10 cellular contexts compared by ENCODE assay signal in the genomic region with DNA sequence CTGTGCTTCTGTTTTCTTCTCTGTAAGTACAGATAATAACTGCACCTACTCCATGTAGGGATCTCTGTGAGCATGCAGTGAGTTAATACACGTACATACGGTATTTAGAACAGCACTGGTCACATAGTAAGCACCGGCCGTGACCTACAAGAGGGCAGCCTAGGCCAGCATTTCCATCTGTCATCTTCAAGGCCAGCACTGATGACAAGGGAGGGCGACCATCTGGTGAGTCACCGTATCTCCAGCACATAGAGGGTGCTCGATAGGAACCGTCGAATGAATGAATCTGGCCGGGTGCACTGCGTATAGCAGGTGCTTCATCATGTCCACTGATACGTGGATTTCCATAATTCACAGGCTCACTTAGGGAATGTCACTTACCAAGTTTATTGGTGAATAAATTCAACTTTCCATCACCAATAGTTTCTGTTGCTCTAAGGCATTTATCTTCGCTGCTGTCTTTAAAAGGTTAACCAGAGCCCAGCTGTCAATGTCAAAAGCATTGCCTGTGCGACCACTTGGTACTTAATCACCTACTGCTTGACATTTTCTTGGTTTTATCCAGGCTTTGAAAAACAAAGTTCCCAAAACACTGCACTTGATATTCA. TPM values are rescaled to one million over a fixed set of nuclear protein-coding genes. Genes with fewer than 3 reads are reported as not detected.
DNase-seq lines count a peak whose midpoint lies in the region; ATAC-seq, FAIRE-seq and TF ChIP-seq lines count a peak whose summit lies in the region.
"Had no signal": no experiment of that assay in that cellular context is flagged by ENCODE, and none has a peak within 500 bp of the region (broad histone marks: within the 10 kb centered on the region; RNA-seq: fewer than 3 reads in every experiment).

No MANE protein-coding gene starts in this region.

- H3K27ac Mint-ChIP-seq in stimulated activated naive CD8-positive, alpha-beta T cell treated with anti-CD3 and anti-CD28 coated beads, Interleukin-15, amount 100 ng/mL, for 72 hours: no peak overlapping the region
- H3K27ac Mint-ChIP-seq: CD8-positive, alpha-beta T cell had no signal

- H3K18ac ChIP-seq in H1 (ENCODE audit: extremely low read depth, low read length): no peak overlapping the region

- TF ChIP-seq CTCF in H1 (IDR thresholded peaks at IDR 0.05; ENCODE audit: control extremely low read depth in 1 of 3, insufficient read depth in 1 of 3, low read depth in 1 of 3, low read length in 3 of 3): no peak
- TF ChIP-seq CTCF in PC-9 (conservative IDR thresholded peaks at IDR 0.05): no peak

- no peaks in the 10 kb centered on the region for H3K9me3 Mint-ChIP-seq in stimulated activated naive CD8-positive, alpha-beta T cell treated with anti-CD3 and anti-CD28 coated beads, Interleukin-15, amount 100 ng/mL, for 72 hours
- H3K9me3 Mint-ChIP-seq: CD8-positive, alpha-beta T cell had no signal

- WGBS in H1 (ENCODE audit: extremely low coverage in 1 of 2, insufficient coverage in 1 of 2, insufficient read length in 1 of 2, insufficient replicate concordance in 2 of 2, low coverage in 1 of 2, low lambda C conversion rate in 2 of 2, missing lambda C conversion rate in 1 of 2), 2 experiments: 89% methylated on average over 14 of the region's 14 CpGs; no CpG with 5 or more reads in 1 of the 2 experiments
- WGBS in aorta, 2 donors: 5 to 8% methylated on average over 14 of the region's 14 CpGs

- no peak overlapping the region for H2BK15ac ChIP-seq in H1 (ENCODE audit: low read length)

- TF ChIP-seq RAD21 in H1 (IDR thresholded peaks at IDR 0.05 in 1 of 2, conservative IDR thresholded peaks at IDR 0.05 in 1 of 2; ENCODE audit: low read depth in 2 of 2, low read length in 2 of 2): no peak

- H2BK5ac ChIP-seq in H1 (ENCODE audit: low read depth, low read length): no peak overlapping the region

- no TSS peak for BruUV-seq in PC-9 (replicated peaks; lab: Mats Ljungman, UMichigan)

- ATAC-seq in stimulated activated naive CD8-positive, alpha-beta T cell treated with anti-CD3 and anti-CD28 coated beads, Interleukin-15, Interleukin-2, amounts not matched to agents 100 U/mL and 50 U/mL, for 24 hours: peak; percentile 48
- no peak for ATAC-seq in stimulated activated naive CD8-positive, alpha-beta T cell treated with anti-CD3 and anti-CD28 coated beads, Interleukin-15, amount 100 ng/mL, for 72 hours
- peak; percentile 37 for ATAC-seq in aorta (ENCODE audit: low FRiP score)
- ATAC-seq: CD8-positive, alpha-beta T cell had no signal

- H3K9me2 ChIP-seq in PC-9 (ENCODE audit: insufficient read depth): no peaks in the 10 kb centered on the region

- H2AK5ac ChIP-seq in H1 (ENCODE audit: low read depth, low read length): 0 out of 2 replicates have a peak overlapping the region, but pooled peaks have one; percentile 20

- H3K9me3 ChIP-seq in H1 (ENCODE audit: insufficient read depth in 2 of 2, low read depth in 1 of 2, low read length in 1 of 2): no peaks in the 10 kb centered on the region
- no peaks in the 10 kb centered on the region for H3K9me3 ChIP-seq in muscle layer of duodenum (ENCODE audit: control insufficient read depth in 1 of 2, low read length in 2 of 2)
- no peaks in the 10 kb centered on the region for H3K9me3 ChIP-seq in aorta (ENCODE audit: control insufficient read depth, low read length)
- no peaks in the 10 kb centered on the region for H3K9me3 ChIP-seq in PC-9 (ENCODE audit: insufficient read depth, low read depth)

- no peaks in the 10 kb centered on the region for H3K79me2 ChIP-seq in H1 (ENCODE audit: control insufficient read depth in 1 of 2, insufficient read depth in 2 of 2, low read length in 2 of 2)
- H3K79me2 ChIP-seq in PC-9 (ENCODE audit: low read depth): peaks cover 38% of the 10 kb centered on the region

- no peak for FAIRE-seq in H1 (lab: Jason Lieb, UNC)

- intact Hi-C loops in aorta (cut with DNase I) (no loop called here), PC-9 (cut with micrococcal nuclease; ENCODE audit: unreplicated experiment) (loop anchor here (10.0 kb wide), 1 partner anchor 845 kb away; no protein-coding TSS in a partner anchor)

- H2BK12ac ChIP-seq in H1 (ENCODE audit: low read depth, low read length): peak overlapping the region; percentile 43; the same call in 1 of the 2 replicates

- H3K79me1 ChIP-seq in H1 (ENCODE audit: low read depth, low read length): no peaks in the 10 kb centered on the region

- CTCF ChIA-PET in H1 (lab: Charles Lee; ENCODE audit: partially characterized antibody): interaction anchor here (1.0 to 2.8 kb wide), 6 partner anchors 10 to 187 kb away, joined by 3 to 17 read pairs (median 4); no protein-coding TSS in a partner anchor
- CTCF ChIA-PET in PC-9 (lab: Charles Lee): interaction anchor here (0.5 kb wide), 1 partner anchor 12 kb away, joined by 4 read pairs; no protein-coding TSS in a partner anchor

- no peak for TF ChIP-seq EP300 in H1 (IDR thresholded peaks at IDR 0.05; ENCODE audit: borderline replicate concordance in 1 of 2, low read depth in 2 of 2, low read length in 2 of 2)

- H4K91ac ChIP-seq in H1 (replicated peaks; ENCODE audit: insufficient read length, low read length): no peak overlapping the region

- no peak overlapping the region for H3K4me3 Mint-ChIP-seq in stimulated activated naive CD8-positive, alpha-beta T cell treated with anti-CD3 and anti-CD28 coated beads, Interleukin-15, amount 100 ng/mL, for 72 hours
- H3K4me3 Mint-ChIP-seq: CD8-positive, alpha-beta T cell had no signal

- no peaks in the 10 kb centered on the region for H3K23me2 ChIP-seq in H1 (ENCODE audit: low read depth, low read length)

- H4K20me1 ChIP-seq in H1 (replicated peaks in 1 of 2; ENCODE audit: control insufficient read depth in 1 of 2, insufficient read depth in 2 of 2, low read length in 2 of 2) (no peaks in the 10 kb centered on the region), PC-9 (ENCODE audit: insufficient read depth) (no peaks in the 10 kb centered on the region)

- H3K9ac ChIP-seq in H1 (replicated peaks in 1 of 4; ENCODE audit: extremely low read depth in 1 of 4, low read depth in 3 of 4, low read length in 3 of 4): no peak overlapping the region

- no peak overlapping the region for H3K23ac ChIP-seq in H1 (ENCODE audit: insufficient read length)

- no peak overlapping the region for H3K27ac ChIP-seq in H1 (ENCODE audit: low read depth, low read length)
- H3K27ac ChIP-seq in muscle layer of duodenum (ENCODE audit: low read length): peak overlapping the region; percentile 89
- peak overlapping the region; percentile 58 to 72 for H3K27ac ChIP-seq in aorta (ENCODE audit: low read depth in 1 of 2, low read length in 2 of 2)
- H3K27ac ChIP-seq in PC-9: no peak overlapping the region

- H3K4me3 ChIP-seq in H1 (ENCODE audit: extremely low read depth in 1 of 4, insufficient read depth in 2 of 4, low read depth in 3 of 4, low read length in 4 of 4) (no peak overlapping the region), muscle layer of duodenum (ENCODE audit: low read depth in 1 of 2, low read length in 2 of 2) (peak overlapping the region; percentile 2 to 27), aorta (ENCODE audit: low read length in 2 of 2) (no peak overlapping the region), PC-9 (no peak overlapping the region)

- H2BK20ac ChIP-seq in H1 (ENCODE audit: low read length): no peak overlapping the region

- H3K27me3 Mint-ChIP-seq in stimulated activated naive CD8-positive, alpha-beta T cell treated with anti-CD3 and anti-CD28 coated beads, Interleukin-15, amount 100 ng/mL, for 72 hours: no peaks in the 10 kb centered on the region

- no peak overlapping the region for H4K8ac ChIP-seq in H1 (ENCODE audit: extremely low read depth, insufficient read depth, low read length)

- H4K5ac ChIP-seq in H1 (ENCODE audit: insufficient read length, low read depth, low read length): no peak overlapping the region

- H2AFZ ChIP-seq in H1 (ENCODE audit: low read length) (no peak overlapping the region), PC-9 (no peak overlapping the region)

- H3K4ac ChIP-seq in H1 (replicated peaks; ENCODE audit: insufficient read length, low read depth, low read length): no peak overlapping the region

- H3K36me3 ChIP-seq in H1 (ENCODE audit: control insufficient read depth in 2 of 4, insufficient read depth in 4 of 4, low read length in 3 of 4): no peaks in the 10 kb centered on the region
- peaks cover 0 to 3% of the 10 kb centered on the region in 2 donors for H3K36me3 ChIP-seq in muscle layer of duodenum (ENCODE audit: control insufficient read depth in 1 of 2, insufficient read depth in 2 of 2, low read length in 2 of 2)
- no peaks in the 10 kb centered on the region for H3K36me3 ChIP-seq in aorta (ENCODE audit: control insufficient read depth in 1 of 2, insufficient read depth in 2 of 2, low read length in 1 of 2)
- H3K36me3 ChIP-seq in PC-9 (ENCODE audit: low read depth): 0 out of 2 replicates have a peak, but pooled peaks cover 7% of the 10 kb centered on the region

- H3K56ac ChIP-seq in H1 (replicated peaks; ENCODE audit: insufficient read length, low read depth, low read length): no peak overlapping the region

- no peak overlapping the region for H2BK120ac ChIP-seq in H1 (replicated peaks; ENCODE audit: low read depth, low read length)

- H3K4me2 ChIP-seq in H1 (ENCODE audit: insufficient read depth in 1 of 2, low read depth in 2 of 2, low read length in 2 of 2) (no peak overlapping the region; a peak in 1 of 4 replicates), PC-9 (no peak overlapping the region)

- POLR2A ChIA-PET in H1 (lab: Charles Lee; ENCODE audit: partially characterized antibody) (interaction anchor here (1.1 kb wide), 1 partner anchor 9 kb away, joined by 3 read pairs; no protein-coding TSS in a partner anchor), PC-9 (lab: Charles Lee; ENCODE audit: unreplicated experiment) (no interaction called here)

- H3K14ac ChIP-seq in H1 (ENCODE audit: insufficient read length): no peak overlapping the region

- H3K4me1 Mint-ChIP-seq in stimulated activated naive CD8-positive, alpha-beta T cell treated with anti-CD3 and anti-CD28 coated beads, Interleukin-15, amount 100 ng/mL, for 72 hours: peaks cover 87% of the 10 kb centered on the region

- H3K27me3 ChIP-seq in H1 (replicated peaks in 1 of 4; ENCODE audit: control insufficient read depth in 3 of 4, extremely low read depth in 1 of 4, insufficient read depth in 3 of 4, low read length in 3 of 4) (no peaks in the 10 kb centered on the region), muscle layer of duodenum (ENCODE audit: low read depth, low read length) (no peaks in the 10 kb centered on the region), aorta (ENCODE audit: control insufficient read depth in 1 of 2, insufficient read depth in 2 of 2, low read length in 1 of 2) (no peaks in the 10 kb centered on the region), PC-9 (ENCODE audit: insufficient read depth, low read depth) (no peaks in the 10 kb centered on the region)

- TF ChIP-seq POLR2A in H1 (IDR thresholded peaks at IDR 0.05; ENCODE audit: control extremely low read depth in 1 of 2, low read depth in 2 of 2, low read length in 2 of 2): no peak

- no peaks in the 10 kb centered on the region for H3F3A ChIP-seq in PC-9 (ENCODE audit: insufficient read depth, low read depth)

- peaks cover 3 to 14% (median 5%) of the 10 kb centered on the region in 4 experiments; a peak in 5 of 7 replicates for H3K4me1 ChIP-seq in H1 (replicated peaks in 1 of 4; ENCODE audit: control insufficient read depth in 3 of 4, insufficient read depth in 4 of 4, low read length in 3 of 4)
- H3K4me1 ChIP-seq in muscle layer of duodenum (ENCODE audit: control insufficient read depth in 1 of 2, insufficient read depth in 2 of 2, low read length in 2 of 2): peaks cover 35 to 47% of the 10 kb centered on the region in 2 donors
- peaks cover 2% of the 10 kb centered on the region in 2 donors for H3K4me1 ChIP-seq in aorta (ENCODE audit: control insufficient read depth in 1 of 2, insufficient read depth in 2 of 2, low read length in 2 of 2)
- H3K4me1 ChIP-seq in PC-9 (replicated peaks; ENCODE audit: insufficient read depth): peaks cover 18% of the 10 kb centered on the region

- DNase-seq in stimulated activated naive CD8-positive, alpha-beta T cell treated with anti-CD3 and anti-CD28 coated beads, Interleukin-15, Interleukin-2, amounts not matched to agents 100 U/mL and 50 U/mL, for 24 hours: no peak
- no peak for DNase-seq in stimulated activated naive CD8-positive, alpha-beta T cell treated with anti-CD3 and anti-CD28 coated beads, Interleukin-15, amount 100 ng/mL, for 72 hours
- DNase-seq in H1 (ENCODE audit: low read depth in 1 of 2, low spot score in 2 of 2) (no peak), aorta (peak in 1 of 2 donors; percentile 66), GOT3 (lab: John Stamatoyannopoulos, UW) (no peak), PC-9 (no peak)
- no peak for DNase-seq in stimulated activated CD4-positive, alpha-beta T cell treated with anti-CD3 and anti-CD28 coated beads, Interleukin-2, amount 100 ng/mL, for 48 hours
- DNase-seq: stimulated activated CD4-positive, alpha-beta T cell treated with anti-CD3 and anti-CD28 coated beads, Interleukin-1b, Interleukin-23, amount 100 ng/mL, for 48 hours had no signal

RNA-seq across cellular contexts. Expression of a gene that starts 8.3 kb away (rescaled TPM):
- 6.0 and 6.5 TPM in 2 replicates for total RNA-seq in H1 (2021; fragmentation: NEBNext Ultra II Directional; extraction: Animal tissue kit (Norgen Biotek cat#: 25700))
- 3.8 and 4.1 TPM in 2 replicates for polyA plus RNA-seq in H1 (2011; rRNA removed)
- polyA plus RNA-seq in H1 (2011; cell fraction: cytosol; rRNA removed): 4.0 TPM
- 8.3 TPM for polyA plus RNA-seq in H1 (2011; cell fraction: nucleus; rRNA removed)
- polyA plus RNA-seq in H1 (2012, experiment 1 of 2): 3.9 to 4.6 TPM (median 4.1 TPM) in 4 replicates
- polyA plus RNA-seq in H1 (2012, experiment 2 of 2): 3.0 TPM
- 4.5 TPM for polyA plus RNA-seq in H1 (2013, experiment 1 of 2)
- 4.3 TPM for polyA plus RNA-seq in H1 (2013, experiment 2 of 2)
- polyA minus RNA-seq in H1 (2011; rRNA and poly(A)+ RNA removed): 5.6 and 5.9 TPM in 2 replicates
- polyA minus RNA-seq in H1 (2011; cell fraction: cytosol; rRNA and poly(A)+ RNA removed): 4.0 TPM
- polyA minus RNA-seq in H1 (2011; cell fraction: nucleus; rRNA and poly(A)+ RNA removed): 10.1 TPM
- total RNA-seq in aorta: 10 to 100 TPM; 18.5 to 38.4 TPM
- polyA plus RNA-seq in aorta: 10 to 100 TPM in 1 of 2 donors, 1 to 10 TPM in 1; 2.4 to 19.9 TPM
- total RNA-seq in PC-9 (2021): 16.5 and 20.5 TPM in 2 replicates

RNA-seq across cellular contexts. Expression of a gene that starts 34.4 kb away (rescaled TPM):
- 125 and 129 TPM in 2 replicates for total RNA-seq in H1 (2021; fragmentation: NEBNext Ultra II Directional; extraction: Animal tissue kit (Norgen Biotek cat#: 25700))
- polyA plus RNA-seq in H1 (2011; rRNA removed): 47.7 and 50.0 TPM in 2 replicates
- 85.5 TPM for polyA plus RNA-seq in H1 (2011; cell fraction: cytosol; rRNA removed)
- 60.8 TPM for polyA plus RNA-seq in H1 (2011; cell fraction: nucleus; rRNA removed)
- 88.5 to 127 TPM (median 90.7 TPM) in 4 replicates for polyA plus RNA-seq in H1 (2012, experiment 1 of 2)
- polyA plus RNA-seq in H1 (2012, experiment 2 of 2): 39.1 TPM
- polyA plus RNA-seq in H1 (2013, experiment 1 of 2): 84.7 TPM
- 87.8 TPM for polyA plus RNA-seq in H1 (2013, experiment 2 of 2)
- 12.2 and 13.2 TPM in 2 replicates for polyA minus RNA-seq in H1 (2011; rRNA and poly(A)+ RNA removed)
- polyA minus RNA-seq in H1 (2011; cell fraction: cytosol; rRNA and poly(A)+ RNA removed): 26.6 TPM
- 21.5 TPM for polyA minus RNA-seq in H1 (2011; cell fraction: nucleus; rRNA and poly(A)+ RNA removed)
- total RNA-seq in aorta: 10 to 100 TPM; 16.7 to 22.5 TPM
- 10 to 100 TPM; 29.4 to 64.2 TPM for polyA plus RNA-seq in aorta
- 151 and 162 TPM in 2 replicates for total RNA-seq in PC-9 (2021)

Comparison
In these comparisons a context has a peak if more than half of its experiments do, and no peak if none do; other contexts are left out.
1. H3K27ac ChIP-seq: peak in muscle layer of duodenum (single experiment) and aorta (2 of 2); none in H1 (single experiment) and PC-9 (single experiment).
2. H3K4me3 ChIP-seq: peak in muscle layer of duodenum (2 of 2); none in H1 (0 of 4), aorta (0 of 2) and PC-9 (single experiment).